29 cellular contexts compared by ENCODE assay signal in the genomic region with DNA sequence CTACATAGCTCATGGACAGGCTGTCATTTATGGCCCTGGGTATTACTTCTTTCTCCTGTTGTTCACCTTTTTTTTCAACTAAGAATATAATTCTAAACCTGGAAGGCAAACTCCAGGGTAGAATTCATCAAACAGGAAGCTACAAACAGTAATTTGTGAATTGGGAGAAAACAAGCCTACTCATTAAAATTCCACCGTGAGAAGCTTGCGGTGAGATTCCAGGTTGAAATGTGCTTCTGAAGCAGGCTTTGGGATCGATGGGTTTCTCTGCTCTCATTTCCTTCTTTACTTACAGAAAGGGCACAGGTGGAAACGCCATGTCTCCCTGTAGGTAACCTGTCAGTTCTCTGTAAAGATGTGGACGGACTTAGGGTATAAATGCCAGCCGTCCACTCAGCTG.
"Had no signal": no experiment of that assay in that cellular context is flagged by ENCODE, and none has a peak within 500 bp of the region (broad histone marks: within the 10 kb centered on the region; RNA-seq: fewer than 3 reads in every experiment).

No MANE protein-coding gene starts in this region.

- ATAC-seq: activated naive CD4-positive, alpha-beta T cell treated with anti-CD3 and anti-CD28 coated beads, Interleukin-2, amount 50 U/mL, for 72 hours; activated T-cell treated with anti-CD3 and anti-CD28 coated beads, Interleukin-2, amount 50 U/mL, for 72 hours; effector memory CD8-positive, alpha-beta T cell; foreskin keratinocyte; gastrocnemius medialis; heart left ventricle; T-helper 17 cell; WTC11 had no signal

- H3K36me3 Mint-ChIP-seq: activated naive CD4-positive, alpha-beta T cell treated with anti-CD3 and anti-CD28 coated beads, Interleukin-2, amount 10 ng/mL, durations not matched to agents 7 days and 5 days; activated naive CD8-positive, alpha-beta T cell treated with anti-CD3 and anti-CD28 coated beads, Interleukin-2, amount 10 ng/mL, durations not matched to agents 7 days and 5 days had no signal

- H3K27ac Mint-ChIP-seq: activated CD4-positive, alpha-beta memory T cell treated with anti-CD3 and anti-CD28 coated beads, Interleukin-2, amount 10 ng/mL, durations not matched to agents 7 days and 5 days; activated CD4-positive, alpha-beta T cell treated with anti-CD3 and anti-CD28 coated beads, Interleukin-2, amount 10 ng/mL, durations not matched to agents 7 days and 5 days; activated naive CD4-positive, alpha-beta T cell treated with anti-CD3 and anti-CD28 coated beads, Interleukin-2, amount 10 ng/mL, durations not matched to agents 7 days and 5 days; activated naive CD4-positive, alpha-beta T cell treated with anti-CD3 and anti-CD28 coated beads, Interleukin-2, amount 50 U/mL, for 72 hours; activated naive CD8-positive, alpha-beta T cell treated with anti-CD3 and anti-CD28 coated beads, Interleukin-2, amount 10 ng/mL, durations not matched to agents 7 days and 5 days; activated T-cell treated with anti-CD3 and anti-CD28 coated beads, Interleukin-2, amount 50 U/mL, for 24 hours; activated T-cell treated with anti-CD3 and anti-CD28 coated beads, Interleukin-2, amount 50 U/mL, for 72 hours; dendritic cell treated with granulocyte-macrophage colony-stimulating factor and Interleukin-4, amounts not matched to agents 40 ng/mL and 50 ng/mL, for 4 days; effector memory CD8-positive, alpha-beta T cell; T-helper 17 cell; T-helper 2 cell treated with Interferon-gamma antibody and Interleukin-4, amounts not matched to agents 5 μg/mL and 100 μg/mL, for 36 hours; WTC11 had no signal

- H3K4me3 Mint-ChIP-seq: activated CD4-positive, alpha-beta memory T cell treated with anti-CD3 and anti-CD28 coated beads, Interleukin-2, amount 10 ng/mL, durations not matched to agents 7 days and 5 days; activated CD4-positive, alpha-beta T cell treated with anti-CD3 and anti-CD28 coated beads, Interleukin-2, amount 10 ng/mL, durations not matched to agents 7 days and 5 days; activated naive CD4-positive, alpha-beta T cell treated with anti-CD3 and anti-CD28 coated beads, Interleukin-2, amount 10 ng/mL, durations not matched to agents 7 days and 5 days; activated naive CD8-positive, alpha-beta T cell treated with anti-CD3 and anti-CD28 coated beads, Interleukin-2, amount 10 ng/mL, durations not matched to agents 7 days and 5 days; activated T-cell treated with anti-CD3 and anti-CD28 coated beads, Interleukin-2, amount 50 U/mL, for 24 hours; activated T-cell treated with anti-CD3 and anti-CD28 coated beads, Interleukin-2, amount 50 U/mL, for 72 hours; central memory CD8-positive, alpha-beta T cell; dendritic cell treated with granulocyte-macrophage colony-stimulating factor and Interleukin-4, amounts not matched to agents 40 ng/mL and 50 ng/mL, for 4 days; effector memory CD8-positive, alpha-beta T cell; T-helper 17 cell; T-helper 2 cell treated with Interferon-gamma antibody and Interleukin-4, amounts not matched to agents 5 μg/mL and 100 μg/mL, for 36 hours; WTC11 had no signal

- H3K27me3 Mint-ChIP-seq: activated CD4-positive, alpha-beta memory T cell treated with anti-CD3 and anti-CD28 coated beads, Interleukin-2, amount 10 ng/mL, durations not matched to agents 7 days and 5 days; activated CD4-positive, alpha-beta T cell treated with anti-CD3 and anti-CD28 coated beads, Interleukin-2, amount 10 ng/mL, durations not matched to agents 7 days and 5 days; activated naive CD4-positive, alpha-beta T cell treated with anti-CD3 and anti-CD28 coated beads, Interleukin-2, amount 10 ng/mL, durations not matched to agents 7 days and 5 days; activated naive CD8-positive, alpha-beta T cell treated with anti-CD3 and anti-CD28 coated beads, Interleukin-2, amount 10 ng/mL, durations not matched to agents 7 days and 5 days; activated T-cell treated with anti-CD3 and anti-CD28 coated beads, Interleukin-2, amount 50 U/mL, for 24 hours; dendritic cell treated with granulocyte-macrophage colony-stimulating factor and Interleukin-4, amounts not matched to agents 40 ng/mL and 50 ng/mL, for 4 days; T-helper 17 cell had no signal

- DNase-seq: activated CD4-positive, alpha-beta memory T cell treated with anti-CD3 and anti-CD28 coated beads, Interleukin-2, amount 10 ng/mL, durations not matched to agents 7 days and 5 days; activated CD4-positive, alpha-beta T cell treated with anti-CD3 and anti-CD28 coated beads for 1 hour; activated CD4-positive, alpha-beta T cell treated with anti-CD3 and anti-CD28 coated beads for 4 hours; activated CD4-positive, alpha-beta T cell treated with anti-CD3 and anti-CD28 coated beads, Interleukin-2, amount 10 ng/mL, durations not matched to agents 7 days and 5 days; activated CD4-positive, alpha-beta T cell treated with anti-CD3 and anti-CD28 coated beads, Interleukin-2, amount 50 U/mL, for 4 hours; activated CD8-positive, alpha-beta memory T cell treated with anti-CD3 and anti-CD28 coated beads, Interleukin-2, amount 50 U/mL, for 48 hours; activated gamma-delta T cell; activated naive CD4-positive, alpha-beta T cell; activated naive CD4-positive, alpha-beta T cell treated with anti-CD3 and anti-CD28 coated beads, Interleukin-2, amount 10 ng/mL, durations not matched to agents 7 days and 5 days; activated naive CD8-positive, alpha-beta T cell treated with anti-CD3 and anti-CD28 coated beads, Interleukin-2, amount 10 ng/mL, durations not matched to agents 7 days and 5 days; activated T-cell treated with anti-CD3 and anti-CD28 coated beads for 4 hours; activated T-cell treated with anti-CD3 and anti-CD28 coated beads, Interleukin-2, amount 50 U/mL, for 24 hours; activated T-cell treated with anti-CD3 and anti-CD28 coated beads, Interleukin-2, amount 50 U/mL, for 72 hours; brain microvascular endothelial cell; dorsolateral prefrontal cortex; effector memory CD8-positive, alpha-beta T cell; erythroblast; foreskin keratinocyte; gastrocnemius medialis; glutamatergic neuron; heart left ventricle; T-helper 1 cell; T-helper 17 cell; T1000 had no signal

- H3K9me3 Mint-ChIP-seq: central memory CD8-positive, alpha-beta T cell; dendritic cell treated with granulocyte-macrophage colony-stimulating factor and Interleukin-4, amounts not matched to agents 40 ng/mL and 50 ng/mL, for 4 days; effector memory CD8-positive, alpha-beta T cell had no signal

- H3K4me1 Mint-ChIP-seq: activated CD4-positive, alpha-beta memory T cell treated with anti-CD3 and anti-CD28 coated beads, Interleukin-2, amount 10 ng/mL, durations not matched to agents 7 days and 5 days; activated CD4-positive, alpha-beta T cell treated with anti-CD3 and anti-CD28 coated beads, Interleukin-2, amount 10 ng/mL, durations not matched to agents 7 days and 5 days; activated naive CD4-positive, alpha-beta T cell treated with anti-CD3 and anti-CD28 coated beads, Interleukin-2, amount 10 ng/mL, durations not matched to agents 7 days and 5 days; activated naive CD8-positive, alpha-beta T cell treated with anti-CD3 and anti-CD28 coated beads, Interleukin-2, amount 10 ng/mL, durations not matched to agents 7 days and 5 days; central memory CD8-positive, alpha-beta T cell; T-helper 17 cell; WTC11 had no signal
